In the genomic region with DNA sequence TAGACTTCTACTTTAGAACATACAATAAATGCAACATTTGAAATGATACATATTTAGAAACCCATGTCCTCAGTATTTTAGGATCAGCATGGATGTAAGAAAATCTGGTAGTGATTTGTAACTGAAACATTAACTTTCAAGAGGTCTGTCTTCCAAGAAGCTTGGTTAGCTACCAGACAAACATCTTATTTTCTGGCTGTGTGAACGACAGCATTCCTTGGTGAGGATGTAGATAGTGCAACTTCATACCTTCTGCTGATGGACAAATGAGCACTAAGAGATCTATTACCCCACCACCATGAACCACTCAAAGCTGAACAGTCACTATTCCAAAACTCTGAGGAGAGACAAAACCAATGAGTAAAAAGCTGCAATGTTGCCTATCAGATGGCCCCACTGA, we compare ENCODE assay signal across 10 cellular contexts.
"Had no signal": no experiment of that assay in that cellular context is flagged by ENCODE, and none has a peak within 500 bp of the region (broad histone marks: within the 10 kb centered on the region; RNA-seq: fewer than 3 reads in every experiment).

No MANE protein-coding gene starts in this region.

- H3K9me3 ChIP-seq: HAP-1 had no signal

- H3K4me3 Mint-ChIP-seq: HFFc6 had no signal

- DNase-seq: GM23248, GOT3, H7, HFFc6, IMR-90, KG1 had no signal

- H3K27ac ChIP-seq: GM23248, HL-60 had no signal

- H2AFZ ChIP-seq: GM23248 had no signal

- H3K27ac Mint-ChIP-seq: HFFc6 had no signal

- ATAC-seq: HCT116, K562 had no signal

- FAIRE-seq: K562 had no signal

- H3K9me3 Mint-ChIP-seq: HFFc6 had no signal

- H3K4me1 ChIP-seq: HAP-1 had no signal

- H3K4me3 ChIP-seq: GM23248, HAP-1, K562 had no signal
